In the genomic region with DNA sequence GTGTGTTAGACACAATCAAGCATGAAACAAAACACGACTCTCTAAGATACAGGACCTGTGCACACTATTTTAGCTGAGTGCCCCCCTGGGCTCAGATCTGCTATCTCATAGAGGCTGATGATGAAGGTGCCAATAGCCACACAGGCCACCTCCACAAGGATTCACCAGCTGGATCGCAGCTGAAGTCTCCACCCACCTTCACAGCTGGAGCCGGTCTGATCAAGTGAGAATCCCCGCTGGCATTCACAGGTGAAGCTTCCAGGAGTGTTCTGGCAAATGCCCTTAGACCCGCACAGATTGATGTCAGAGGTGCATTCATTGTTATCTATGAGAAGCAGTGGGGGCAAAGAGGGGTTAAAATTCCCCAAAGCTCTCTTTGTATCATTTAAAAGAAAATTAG, we compare ENCODE assay signal across 18 cellular contexts.
"Had no signal": no experiment of that assay in that cellular context is flagged by ENCODE, and none has a peak within 500 bp of the region (broad histone marks: within the 10 kb centered on the region; RNA-seq: fewer than 3 reads in every experiment).

No MANE protein-coding gene starts in this region.

- H3K4me1 ChIP-seq: gastroesophageal sphincter, uterus had no signal

- H3K27me3 ChIP-seq: esophagus squamous epithelium, gastroesophageal sphincter, uterus had no signal

- H3K9me3 Mint-ChIP-seq: dendritic cell treated with granulocyte-macrophage colony-stimulating factor and Interleukin-4, amounts not matched to agents 40 ng/mL and 50 ng/mL, for 4 days; effector memory CD8-positive, alpha-beta T cell; naive B cell; nephron; type B pancreatic cell had no signal

- H3K36me3 Mint-ChIP-seq: naive B cell had no signal

- H3K36me3 ChIP-seq: uterus had no signal

- H3K27ac Mint-ChIP-seq: dendritic cell treated with granulocyte-macrophage colony-stimulating factor and Interleukin-4, amounts not matched to agents 40 ng/mL and 50 ng/mL, for 4 days; effector memory CD8-positive, alpha-beta T cell; type B pancreatic cell had no signal

- H3K4me3 ChIP-seq: esophagus squamous epithelium, gastroesophageal sphincter, lung, uterus had no signal

- H3K4me1 Mint-ChIP-seq: naive B cell had no signal

- H3K4me3 Mint-ChIP-seq: dendritic cell treated with granulocyte-macrophage colony-stimulating factor and Interleukin-4, amounts not matched to agents 40 ng/mL and 50 ng/mL, for 4 days; effector memory CD8-positive, alpha-beta T cell; naive B cell; nephron; type B pancreatic cell had no signal

- H3K27ac ChIP-seq: esophagus squamous epithelium, gastroesophageal sphincter, uterus had no signal

- DNase-seq: effector memory CD8-positive, alpha-beta T cell; esophagus squamous epithelium; foreskin fibroblast; glutamatergic neuron; left colon; left ventricle myocardium superior; mesenchymal stem cell; naive B cell; posterior cingulate gyrus; small intestine; stimulated activated CD4-positive, alpha-beta T cell treated with anti-CD3 and anti-CD28 coated beads, Interleukin-12 subunit alpha, Interleukin-12 subunit beta, amount 100 ng/mL, for 4 hours; stimulated activated naive CD4-positive, alpha-beta T cell; uterus had no signal

- H3K9me3 ChIP-seq: esophagus squamous epithelium, gastroesophageal sphincter, uterus had no signal

- H3K27me3 Mint-ChIP-seq: dendritic cell treated with granulocyte-macrophage colony-stimulating factor and Interleukin-4, amounts not matched to agents 40 ng/mL and 50 ng/mL, for 4 days; naive B cell; type B pancreatic cell had no signal
